ENCODE assay signal across 1 cellular context in genomic region chr9:96436456-96437126, GRCh38.
TF ChIP-seq lines count a peak whose summit lies in the region.

No MANE protein-coding gene starts in this region.

TF ChIP-seq in HepG2, 621 proteins besides CTCF, POLR2A, EP300 and RAD21 (continued from another document and continues in another):
- TF ChIP-seq, protein P1, sequence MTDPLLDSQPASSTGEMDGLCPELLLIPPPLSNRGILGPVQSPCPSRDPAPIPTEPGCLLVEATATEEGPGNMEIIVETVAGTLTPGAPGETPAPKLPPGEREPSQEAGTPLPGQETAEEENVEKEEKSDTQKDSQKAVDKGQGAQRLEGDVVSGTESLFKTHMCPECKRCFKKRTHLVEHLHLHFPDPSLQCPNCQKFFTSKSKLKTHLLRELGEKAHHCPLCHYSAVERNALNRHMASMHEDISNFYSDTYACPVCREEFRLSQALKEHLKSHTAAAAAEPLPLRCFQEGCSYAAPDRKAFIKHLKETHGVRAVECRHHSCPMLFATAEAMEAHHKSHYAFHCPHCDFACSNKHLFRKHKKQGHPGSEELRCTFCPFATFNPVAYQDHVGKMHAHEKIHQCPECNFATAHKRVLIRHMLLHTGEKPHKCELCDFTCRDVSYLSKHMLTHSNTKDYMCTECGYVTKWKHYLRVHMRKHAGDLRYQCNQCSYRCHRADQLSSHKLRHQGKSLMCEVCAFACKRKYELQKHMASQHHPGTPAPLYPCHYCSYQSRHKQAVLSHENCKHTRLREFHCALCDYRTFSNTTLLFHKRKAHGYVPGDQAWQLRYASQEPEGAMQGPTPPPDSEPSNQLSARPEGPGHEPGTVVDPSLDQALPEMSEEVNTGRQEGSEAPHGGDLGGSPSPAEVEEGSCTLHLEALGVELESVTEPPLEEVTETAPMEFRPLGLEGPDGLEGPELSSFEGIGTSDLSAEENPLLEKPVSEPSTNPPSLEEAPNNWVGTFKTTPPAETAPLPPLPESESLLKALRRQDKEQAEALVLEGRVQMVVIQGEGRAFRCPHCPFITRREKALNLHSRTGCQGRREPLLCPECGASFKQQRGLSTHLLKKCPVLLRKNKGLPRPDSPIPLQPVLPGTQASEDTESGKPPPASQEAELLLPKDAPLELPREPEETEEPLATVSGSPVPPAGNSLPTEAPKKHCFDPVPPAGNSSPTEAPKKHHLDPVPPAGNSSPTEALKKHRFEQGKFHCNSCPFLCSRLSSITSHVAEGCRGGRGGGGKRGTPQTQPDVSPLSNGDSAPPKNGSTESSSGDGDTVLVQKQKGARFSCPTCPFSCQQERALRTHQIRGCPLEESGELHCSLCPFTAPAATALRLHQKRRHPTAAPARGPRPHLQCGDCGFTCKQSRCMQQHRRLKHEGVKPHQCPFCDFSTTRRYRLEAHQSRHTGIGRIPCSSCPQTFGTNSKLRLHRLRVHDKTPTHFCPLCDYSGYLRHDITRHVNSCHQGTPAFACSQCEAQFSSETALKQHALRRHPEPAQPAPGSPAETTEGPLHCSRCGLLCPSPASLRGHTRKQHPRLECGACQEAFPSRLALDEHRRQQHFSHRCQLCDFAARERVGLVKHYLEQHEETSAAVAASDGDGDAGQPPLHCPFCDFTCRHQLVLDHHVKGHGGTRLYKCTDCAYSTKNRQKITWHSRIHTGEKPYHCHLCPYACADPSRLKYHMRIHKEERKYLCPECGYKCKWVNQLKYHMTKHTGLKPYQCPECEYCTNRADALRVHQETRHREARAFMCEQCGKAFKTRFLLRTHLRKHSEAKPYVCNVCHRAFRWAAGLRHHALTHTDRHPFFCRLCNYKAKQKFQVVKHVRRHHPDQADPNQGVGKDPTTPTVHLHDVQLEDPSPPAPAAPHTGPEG (CRISPR knock-in tag; IDR thresholded peaks at IDR 0.05) = no peak
- TF ChIP-seq SETDB1 (CRISPR knock-in tag; IDR thresholded peaks at IDR 0.05; ENCODE audit: borderline replicate concordance) = no peak
- TF ChIP-seq, protein P2, sequence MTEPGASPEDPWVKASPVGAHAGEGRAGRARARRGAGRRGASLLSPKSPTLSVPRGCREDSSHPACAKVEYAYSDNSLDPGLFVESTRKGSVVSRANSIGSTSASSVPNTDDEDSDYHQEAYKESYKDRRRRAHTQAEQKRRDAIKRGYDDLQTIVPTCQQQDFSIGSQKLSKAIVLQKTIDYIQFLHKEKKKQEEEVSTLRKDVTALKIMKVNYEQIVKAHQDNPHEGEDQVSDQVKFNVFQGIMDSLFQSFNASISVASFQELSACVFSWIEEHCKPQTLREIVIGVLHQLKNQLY (CRISPR knock-in tag; IDR thresholded peaks at IDR 0.05) = peak; percentile 97
- TF ChIP-seq ZNF205 (CRISPR knock-in tag; IDR thresholded peaks at IDR 0.05) = no peak; the same call in 1 of the 2 replicates
- TF ChIP-seq ZNF232 (CRISPR knock-in tag; IDR thresholded peaks at IDR 0.05; ENCODE audit: borderline replicate concordance) = peak; percentile 87
- TF ChIP-seq MAFG (CRISPR knock-in tag; IDR thresholded peaks at IDR 0.05) = peak; percentile 11; the same call in 1 of the 2 replicates
- no peak for TF ChIP-seq KDM5A (IDR thresholded peaks at IDR 0.05; ENCODE audit: borderline replicate concordance, low read length)
- TF ChIP-seq, protein P3, sequence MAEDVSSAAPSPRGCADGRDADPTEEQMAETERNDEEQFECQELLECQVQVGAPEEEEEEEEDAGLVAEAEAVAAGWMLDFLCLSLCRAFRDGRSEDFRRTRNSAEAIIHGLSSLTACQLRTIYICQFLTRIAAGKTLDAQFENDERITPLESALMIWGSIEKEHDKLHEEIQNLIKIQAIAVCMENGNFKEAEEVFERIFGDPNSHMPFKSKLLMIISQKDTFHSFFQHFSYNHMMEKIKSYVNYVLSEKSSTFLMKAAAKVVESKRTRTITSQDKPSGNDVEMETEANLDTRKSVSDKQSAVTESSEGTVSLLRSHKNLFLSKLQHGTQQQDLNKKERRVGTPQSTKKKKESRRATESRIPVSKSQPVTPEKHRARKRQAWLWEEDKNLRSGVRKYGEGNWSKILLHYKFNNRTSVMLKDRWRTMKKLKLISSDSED (CRISPR knock-in tag; IDR thresholded peaks at IDR 0.05) = no peak
- TF ChIP-seq CREB3 (CRISPR knock-in tag; IDR thresholded peaks at IDR 0.05) = 0 out of 2 replicates have a peak, but pooled peaks have one; percentile 53
- TF ChIP-seq ZNF30 (CRISPR knock-in tag; IDR thresholded peaks at IDR 0.05) = no peak
- TF ChIP-seq WIZ (CRISPR knock-in tag; IDR thresholded peaks at IDR 0.05) = 0 out of 2 replicates have a peak, but pooled peaks have one; percentile 80
- TF ChIP-seq, protein P4, sequence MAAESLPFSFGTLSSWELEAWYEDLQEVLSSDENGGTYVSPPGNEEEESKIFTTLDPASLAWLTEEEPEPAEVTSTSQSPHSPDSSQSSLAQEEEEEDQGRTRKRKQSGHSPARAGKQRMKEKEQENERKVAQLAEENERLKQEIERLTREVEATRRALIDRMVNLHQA (CRISPR knock-in tag; IDR thresholded peaks at IDR 0.05) = no peak
- no peak for TF ChIP-seq ZNF577 (CRISPR knock-in tag; IDR thresholded peaks at IDR 0.05; ENCODE audit: borderline replicate concordance, low read depth)
- TF ChIP-seq ZNF460 (CRISPR knock-in tag; IDR thresholded peaks at IDR 0.05; ENCODE audit: borderline replicate concordance) = no peak
- peak; percentile 68; the same call in 1 of the 2 replicates for TF ChIP-seq ZNF704 (CRISPR knock-in tag; IDR thresholded peaks at IDR 0.05; ENCODE audit: borderline replicate concordance)
- TF ChIP-seq ATAD3A (CRISPR knock-in tag; IDR thresholded peaks at IDR 0.05) = no peak
- no peak for TF ChIP-seq DBP (CRISPR knock-in tag; IDR thresholded peaks at IDR 0.05; ENCODE audit: not compliant biosample characterization)
- no peak for TF ChIP-seq NR3C1 (CRISPR knock-in tag; IDR thresholded peaks at IDR 0.05)
- peak; percentile 64; the same call in 1 of the 2 replicates for TF ChIP-seq ZZZ3 (CRISPR knock-in tag; IDR thresholded peaks at IDR 0.05; ENCODE audit: borderline replicate concordance)
- TF ChIP-seq, protein P5, sequence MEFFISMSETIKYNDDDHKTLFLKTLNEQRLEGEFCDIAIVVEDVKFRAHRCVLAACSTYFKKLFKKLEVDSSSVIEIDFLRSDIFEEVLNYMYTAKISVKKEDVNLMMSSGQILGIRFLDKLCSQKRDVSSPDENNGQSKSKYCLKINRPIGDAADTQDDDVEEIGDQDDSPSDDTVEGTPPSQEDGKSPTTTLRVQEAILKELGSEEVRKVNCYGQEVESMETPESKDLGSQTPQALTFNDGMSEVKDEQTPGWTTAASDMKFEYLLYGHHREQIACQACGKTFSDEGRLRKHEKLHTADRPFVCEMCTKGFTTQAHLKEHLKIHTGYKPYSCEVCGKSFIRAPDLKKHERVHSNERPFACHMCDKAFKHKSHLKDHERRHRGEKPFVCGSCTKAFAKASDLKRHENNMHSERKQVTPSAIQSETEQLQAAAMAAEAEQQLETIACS (CRISPR knock-in tag; IDR thresholded peaks at IDR 0.05) = no peak
- no peak for TF ChIP-seq ZNF674 (CRISPR knock-in tag; IDR thresholded peaks at IDR 0.05; ENCODE audit: low read depth)
- peak; percentile 94 for TF ChIP-seq MXD4 (CRISPR knock-in tag; IDR thresholded peaks at IDR 0.05)
- no peak for TF ChIP-seq ZFP36 (IDR thresholded peaks at IDR 0.05; ENCODE audit: borderline replicate concordance, low read depth, low read length, partially characterized antibody)
- TF ChIP-seq, protein P6, sequence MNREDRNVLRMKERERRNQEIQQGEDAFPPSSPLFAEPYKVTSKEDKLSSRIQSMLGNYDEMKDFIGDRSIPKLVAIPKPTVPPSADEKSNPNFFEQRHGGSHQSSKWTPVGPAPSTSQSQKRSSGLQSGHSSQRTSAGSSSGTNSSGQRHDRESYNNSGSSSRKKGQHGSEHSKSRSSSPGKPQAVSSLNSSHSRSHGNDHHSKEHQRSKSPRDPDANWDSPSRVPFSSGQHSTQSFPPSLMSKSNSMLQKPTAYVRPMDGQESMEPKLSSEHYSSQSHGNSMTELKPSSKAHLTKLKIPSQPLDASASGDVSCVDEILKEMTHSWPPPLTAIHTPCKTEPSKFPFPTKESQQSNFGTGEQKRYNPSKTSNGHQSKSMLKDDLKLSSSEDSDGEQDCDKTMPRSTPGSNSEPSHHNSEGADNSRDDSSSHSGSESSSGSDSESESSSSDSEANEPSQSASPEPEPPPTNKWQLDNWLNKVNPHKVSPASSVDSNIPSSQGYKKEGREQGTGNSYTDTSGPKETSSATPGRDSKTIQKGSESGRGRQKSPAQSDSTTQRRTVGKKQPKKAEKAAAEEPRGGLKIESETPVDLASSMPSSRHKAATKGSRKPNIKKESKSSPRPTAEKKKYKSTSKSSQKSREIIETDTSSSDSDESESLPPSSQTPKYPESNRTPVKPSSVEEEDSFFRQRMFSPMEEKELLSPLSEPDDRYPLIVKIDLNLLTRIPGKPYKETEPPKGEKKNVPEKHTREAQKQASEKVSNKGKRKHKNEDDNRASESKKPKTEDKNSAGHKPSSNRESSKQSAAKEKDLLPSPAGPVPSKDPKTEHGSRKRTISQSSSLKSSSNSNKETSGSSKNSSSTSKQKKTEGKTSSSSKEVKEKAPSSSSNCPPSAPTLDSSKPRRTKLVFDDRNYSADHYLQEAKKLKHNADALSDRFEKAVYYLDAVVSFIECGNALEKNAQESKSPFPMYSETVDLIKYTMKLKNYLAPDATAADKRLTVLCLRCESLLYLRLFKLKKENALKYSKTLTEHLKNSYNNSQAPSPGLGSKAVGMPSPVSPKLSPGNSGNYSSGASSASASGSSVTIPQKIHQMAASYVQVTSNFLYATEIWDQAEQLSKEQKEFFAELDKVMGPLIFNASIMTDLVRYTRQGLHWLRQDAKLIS (CRISPR knock-in tag; IDR thresholded peaks at IDR 0.05) = no peak
- TF ChIP-seq ZNF552 (CRISPR knock-in tag; IDR thresholded peaks at IDR 0.05; ENCODE audit: borderline replicate concordance) = peak; percentile 75; the same call in 1 of the 2 replicates
- TF ChIP-seq, protein P7, sequence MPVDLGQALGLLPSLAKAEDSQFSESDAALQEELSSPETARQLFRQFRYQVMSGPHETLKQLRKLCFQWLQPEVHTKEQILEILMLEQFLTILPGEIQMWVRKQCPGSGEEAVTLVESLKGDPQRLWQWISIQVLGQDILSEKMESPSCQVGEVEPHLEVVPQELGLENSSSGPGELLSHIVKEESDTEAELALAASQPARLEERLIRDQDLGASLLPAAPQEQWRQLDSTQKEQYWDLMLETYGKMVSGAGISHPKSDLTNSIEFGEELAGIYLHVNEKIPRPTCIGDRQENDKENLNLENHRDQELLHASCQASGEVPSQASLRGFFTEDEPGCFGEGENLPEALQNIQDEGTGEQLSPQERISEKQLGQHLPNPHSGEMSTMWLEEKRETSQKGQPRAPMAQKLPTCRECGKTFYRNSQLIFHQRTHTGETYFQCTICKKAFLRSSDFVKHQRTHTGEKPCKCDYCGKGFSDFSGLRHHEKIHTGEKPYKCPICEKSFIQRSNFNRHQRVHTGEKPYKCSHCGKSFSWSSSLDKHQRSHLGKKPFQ (CRISPR knock-in tag; IDR thresholded peaks at IDR 0.05; ENCODE audit: insufficient replicate concordance) = no peak
- TF ChIP-seq ZNF768 (CRISPR knock-in tag; IDR thresholded peaks at IDR 0.05) = no peak
- TF ChIP-seq KDM6A (CRISPR knock-in tag; IDR thresholded peaks at IDR 0.05; ENCODE audit: low read depth) = no peak
- TF ChIP-seq CENPX (CRISPR knock-in tag; IDR thresholded peaks at IDR 0.05) = no peak
- peak; percentile 71 for TF ChIP-seq CEBPG (CRISPR knock-in tag; IDR thresholded peaks at IDR 0.05)
- no peak for TF ChIP-seq ZNF235 (CRISPR knock-in tag; IDR thresholded peaks at IDR 0.05; ENCODE audit: borderline replicate concordance)
- peak; percentile 85; the same call in 1 of the 2 replicates for TF ChIP-seq ZNF557 (CRISPR knock-in tag; IDR thresholded peaks at IDR 0.05)
- TF ChIP-seq CHD4 (IDR thresholded peaks at IDR 0.05; ENCODE audit: borderline replicate concordance, low read length) = no peak
- no peak; the same call in 1 of the 2 replicates for TF ChIP-seq KDM3A (CRISPR knock-in tag; IDR thresholded peaks at IDR 0.05; ENCODE audit: low read depth)
- no peak for TF ChIP-seq SNAPC2 (CRISPR knock-in tag; IDR thresholded peaks at IDR 0.05)
- no peak for TF ChIP-seq MATR3 (CRISPR knock-in tag; IDR thresholded peaks at IDR 0.05)
- peak; percentile 70 for TF ChIP-seq IKZF4 (CRISPR knock-in tag; IDR thresholded peaks at IDR 0.05; ENCODE audit: borderline replicate concordance, low read depth, not compliant biosample characterization)
- no peak; the same call in 1 of the 2 replicates for TF ChIP-seq ZNF790 (CRISPR knock-in tag; IDR thresholded peaks at IDR 0.05; ENCODE audit: borderline replicate concordance)
- 0 out of 2 replicates have a peak, but pooled peaks have one; percentile 25 for TF ChIP-seq ZNF776 (CRISPR knock-in tag; IDR thresholded peaks at IDR 0.05)
- peak; percentile 50; the same call in 1 of the 2 replicates for TF ChIP-seq NR2F2 (IDR thresholded peaks at IDR 0.05; ENCODE audit: borderline replicate concordance, low read depth)
- TF ChIP-seq ZFP82 (CRISPR knock-in tag; IDR thresholded peaks at IDR 0.05; ENCODE audit: borderline replicate concordance) = no peak
- TF ChIP-seq CEBPB (IDR thresholded peaks at IDR 0.05; ENCODE audit: borderline replicate concordance, low read depth, low read length) = peak; percentile 58; the same call in 1 of the 2 replicates
- TF ChIP-seq, protein P8, sequence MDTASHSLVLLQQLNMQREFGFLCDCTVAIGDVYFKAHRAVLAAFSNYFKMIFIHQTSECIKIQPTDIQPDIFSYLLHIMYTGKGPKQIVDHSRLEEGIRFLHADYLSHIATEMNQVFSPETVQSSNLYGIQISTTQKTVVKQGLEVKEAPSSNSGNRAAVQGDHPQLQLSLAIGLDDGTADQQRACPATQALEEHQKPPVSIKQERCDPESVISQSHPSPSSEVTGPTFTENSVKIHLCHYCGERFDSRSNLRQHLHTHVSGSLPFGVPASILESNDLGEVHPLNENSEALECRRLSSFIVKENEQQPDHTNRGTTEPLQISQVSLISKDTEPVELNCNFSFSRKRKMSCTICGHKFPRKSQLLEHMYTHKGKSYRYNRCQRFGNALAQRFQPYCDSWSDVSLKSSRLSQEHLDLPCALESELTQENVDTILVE (CRISPR knock-in tag; IDR thresholded peaks at IDR 0.05) = peak; percentile 60
- 0 out of 2 replicates have a peak, but pooled peaks have one; percentile 31 for TF ChIP-seq CAMTA2 (CRISPR knock-in tag; IDR thresholded peaks at IDR 0.05; ENCODE audit: borderline replicate concordance)
